ENCODE assay signal across 1 cellular context in genomic region chr15:101068961-101069734, GRCh38.
TF ChIP-seq lines count a peak whose summit lies in the region.

No MANE protein-coding gene starts in this region.

TF ChIP-seq in HepG2, 621 proteins besides CTCF, POLR2A, EP300 and RAD21 (continued from another document and continues in another):
- TF ChIP-seq NKX3-1 (CRISPR knock-in tag; IDR thresholded peaks at IDR 0.05), result peak; percentile 39; the same call in 1 of the 2 replicates
- TF ChIP-seq NCOA2 (CRISPR knock-in tag; IDR thresholded peaks at IDR 0.05), result peak; percentile 50; the same call in 1 of the 2 replicates
- TF ChIP-seq, protein P1, sequence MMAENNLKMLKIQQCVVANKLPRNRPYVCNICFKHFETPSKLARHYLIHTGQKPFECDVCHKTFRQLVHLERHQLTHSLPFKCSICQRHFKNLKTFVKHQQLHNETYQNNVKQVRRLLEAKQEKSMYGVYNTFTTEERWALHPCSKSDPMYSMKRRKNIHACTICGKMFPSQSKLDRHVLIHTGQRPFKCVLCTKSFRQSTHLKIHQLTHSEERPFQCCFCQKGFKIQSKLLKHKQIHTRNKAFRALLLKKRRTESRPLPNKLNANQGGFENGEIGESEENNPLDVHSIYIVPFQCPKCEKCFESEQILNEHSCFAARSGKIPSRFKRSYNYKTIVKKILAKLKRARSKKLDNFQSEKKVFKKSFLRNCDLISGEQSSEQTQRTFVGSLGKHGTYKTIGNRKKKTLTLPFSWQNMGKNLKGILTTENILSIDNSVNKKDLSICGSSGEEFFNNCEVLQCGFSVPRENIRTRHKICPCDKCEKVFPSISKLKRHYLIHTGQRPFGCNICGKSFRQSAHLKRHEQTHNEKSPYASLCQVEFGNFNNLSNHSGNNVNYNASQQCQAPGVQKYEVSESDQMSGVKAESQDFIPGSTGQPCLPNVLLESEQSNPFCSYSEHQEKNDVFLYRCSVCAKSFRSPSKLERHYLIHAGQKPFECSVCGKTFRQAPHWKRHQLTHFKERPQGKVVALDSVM (CRISPR knock-in tag; IDR thresholded peaks at IDR 0.05), result peak; percentile 62; the same call in 1 of the 2 replicates
- peak; percentile 70 for TF ChIP-seq NR2C2 (CRISPR knock-in tag; IDR thresholded peaks at IDR 0.05; ENCODE audit: borderline replicate concordance)
- TF ChIP-seq ZSCAN21 (CRISPR knock-in tag; IDR thresholded peaks at IDR 0.05; ENCODE audit: borderline replicate concordance), result peak; percentile 79; the same call in 1 of the 2 replicates
- TF ChIP-seq, protein P2, sequence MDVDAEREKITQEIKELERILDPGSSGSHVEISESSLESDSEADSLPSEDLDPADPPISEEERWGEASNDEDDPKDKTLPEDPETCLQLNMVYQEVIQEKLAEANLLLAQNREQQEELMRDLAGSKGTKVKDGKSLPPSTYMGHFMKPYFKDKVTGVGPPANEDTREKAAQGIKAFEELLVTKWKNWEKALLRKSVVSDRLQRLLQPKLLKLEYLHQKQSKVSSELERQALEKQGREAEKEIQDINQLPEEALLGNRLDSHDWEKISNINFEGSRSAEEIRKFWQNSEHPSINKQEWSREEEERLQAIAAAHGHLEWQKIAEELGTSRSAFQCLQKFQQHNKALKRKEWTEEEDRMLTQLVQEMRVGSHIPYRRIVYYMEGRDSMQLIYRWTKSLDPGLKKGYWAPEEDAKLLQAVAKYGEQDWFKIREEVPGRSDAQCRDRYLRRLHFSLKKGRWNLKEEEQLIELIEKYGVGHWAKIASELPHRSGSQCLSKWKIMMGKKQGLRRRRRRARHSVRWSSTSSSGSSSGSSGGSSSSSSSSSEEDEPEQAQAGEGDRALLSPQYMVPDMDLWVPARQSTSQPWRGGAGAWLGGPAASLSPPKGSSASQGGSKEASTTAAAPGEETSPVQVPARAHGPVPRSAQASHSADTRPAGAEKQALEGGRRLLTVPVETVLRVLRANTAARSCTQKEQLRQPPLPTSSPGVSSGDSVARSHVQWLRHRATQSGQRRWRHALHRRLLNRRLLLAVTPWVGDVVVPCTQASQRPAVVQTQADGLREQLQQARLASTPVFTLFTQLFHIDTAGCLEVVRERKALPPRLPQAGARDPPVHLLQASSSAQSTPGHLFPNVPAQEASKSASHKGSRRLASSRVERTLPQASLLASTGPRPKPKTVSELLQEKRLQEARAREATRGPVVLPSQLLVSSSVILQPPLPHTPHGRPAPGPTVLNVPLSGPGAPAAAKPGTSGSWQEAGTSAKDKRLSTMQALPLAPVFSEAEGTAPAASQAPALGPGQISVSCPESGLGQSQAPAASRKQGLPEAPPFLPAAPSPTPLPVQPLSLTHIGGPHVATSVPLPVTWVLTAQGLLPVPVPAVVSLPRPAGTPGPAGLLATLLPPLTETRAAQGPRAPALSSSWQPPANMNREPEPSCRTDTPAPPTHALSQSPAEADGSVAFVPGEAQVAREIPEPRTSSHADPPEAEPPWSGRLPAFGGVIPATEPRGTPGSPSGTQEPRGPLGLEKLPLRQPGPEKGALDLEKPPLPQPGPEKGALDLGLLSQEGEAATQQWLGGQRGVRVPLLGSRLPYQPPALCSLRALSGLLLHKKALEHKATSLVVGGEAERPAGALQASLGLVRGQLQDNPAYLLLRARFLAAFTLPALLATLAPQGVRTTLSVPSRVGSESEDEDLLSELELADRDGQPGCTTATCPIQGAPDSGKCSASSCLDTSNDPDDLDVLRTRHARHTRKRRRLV (CRISPR knock-in tag; IDR thresholded peaks at IDR 0.05), result no peak
- TF ChIP-seq PHF21A (CRISPR knock-in tag; IDR thresholded peaks at IDR 0.05), result 0 out of 2 replicates have a peak, but pooled peaks have one; percentile 48
- peak; percentile 87 for TF ChIP-seq PATZ1 (CRISPR knock-in tag; IDR thresholded peaks at IDR 0.05)
- peak; percentile 45; the same call in 1 of the 2 replicates for TF ChIP-seq HDAC2 (CRISPR knock-in tag; IDR thresholded peaks at IDR 0.05)
- 0 out of 2 replicates have a peak, but pooled peaks have one; percentile 16 for TF ChIP-seq HNF1A (IDR thresholded peaks at IDR 0.05; ENCODE audit: low read depth)
- peak; percentile 13; the same call in 1 of the 2 replicates for TF ChIP-seq HNF1A (CRISPR knock-in tag; IDR thresholded peaks at IDR 0.05; ENCODE audit: borderline replicate concordance)
- TF ChIP-seq ERF (CRISPR knock-in tag; IDR thresholded peaks at IDR 0.05), result peak; percentile 47; the same call in 1 of the 2 replicates
- no peak for TF ChIP-seq ATF4 (CRISPR knock-in tag; IDR thresholded peaks at IDR 0.05)
- TF ChIP-seq TFE3 (CRISPR knock-in tag; IDR thresholded peaks at IDR 0.05), result peak; percentile 20; the same call in 1 of the 2 replicates
- TF ChIP-seq, protein P3, sequence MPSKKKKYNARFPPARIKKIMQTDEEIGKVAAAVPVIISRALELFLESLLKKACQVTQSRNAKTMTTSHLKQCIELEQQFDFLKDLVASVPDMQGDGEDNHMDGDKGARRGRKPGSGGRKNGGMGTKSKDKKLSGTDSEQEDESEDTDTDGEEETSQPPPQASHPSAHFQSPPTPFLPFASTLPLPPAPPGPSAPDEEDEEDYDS (CRISPR knock-in tag; IDR thresholded peaks at IDR 0.05), result peak; percentile 48
- TF ChIP-seq, protein P4, sequence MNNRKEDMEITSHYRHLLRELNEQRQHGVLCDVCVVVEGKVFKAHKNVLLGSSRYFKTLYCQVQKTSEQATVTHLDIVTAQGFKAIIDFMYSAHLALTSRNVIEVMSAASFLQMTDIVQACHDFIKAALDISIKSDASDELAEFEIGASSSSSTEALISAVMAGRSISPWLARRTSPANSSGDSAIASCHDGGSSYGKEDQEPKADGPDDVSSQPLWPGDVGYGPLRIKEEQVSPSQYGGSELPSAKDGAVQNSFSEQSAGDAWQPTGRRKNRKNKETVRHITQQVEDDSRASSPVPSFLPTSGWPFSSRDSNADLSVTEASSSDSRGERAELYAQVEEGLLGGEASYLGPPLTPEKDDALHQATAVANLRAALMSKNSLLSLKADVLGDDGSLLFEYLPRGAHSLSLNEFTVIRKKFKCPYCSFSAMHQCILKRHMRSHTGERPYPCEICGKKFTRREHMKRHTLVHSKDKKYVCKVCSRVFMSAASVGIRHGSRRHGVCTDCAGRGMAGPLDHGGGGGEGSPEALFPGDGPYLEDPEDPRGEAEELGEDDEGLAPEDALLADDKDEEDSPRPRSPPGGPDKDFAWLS (CRISPR knock-in tag; IDR thresholded peaks at IDR 0.05; ENCODE audit: borderline replicate concordance), result no peak
- TF ChIP-seq SMC3 (IDR thresholded peaks at IDR 0.05; ENCODE audit: low read length), result peak; percentile 21
- TF ChIP-seq ZSCAN12 (CRISPR knock-in tag; IDR thresholded peaks at IDR 0.05), result no peak
- TF ChIP-seq SMYD3 (CRISPR knock-in tag; IDR thresholded peaks at IDR 0.05), result no peak
- peak; percentile 83 for TF ChIP-seq ZFX (CRISPR knock-in tag; IDR thresholded peaks at IDR 0.05; ENCODE audit: low read depth)
- TF ChIP-seq ZNF687 (CRISPR knock-in tag; IDR thresholded peaks at IDR 0.05), result peak; percentile 93
- peak; percentile 48; the same call in 1 of the 2 replicates for TF ChIP-seq PHF8 (CRISPR knock-in tag; IDR thresholded peaks at IDR 0.05)
- peak; percentile 19; the same call in 1 of the 2 replicates for TF ChIP-seq ZBTB38 (CRISPR knock-in tag; IDR thresholded peaks at IDR 0.05)
- TF ChIP-seq ISL2 (CRISPR knock-in tag; IDR thresholded peaks at IDR 0.05), result peak; percentile 32; the same call in 1 of the 2 replicates
- TF ChIP-seq ZBTB7B (CRISPR knock-in tag; IDR thresholded peaks at IDR 0.05), result peak; percentile 80
- peak; percentile 91 for TF ChIP-seq RXRA (CRISPR knock-in tag; IDR thresholded peaks at IDR 0.05)
- TF ChIP-seq ZNF598 (CRISPR knock-in tag; IDR thresholded peaks at IDR 0.05; ENCODE audit: borderline replicate concordance), result 0 out of 2 replicates have a peak, but pooled peaks have one; percentile 65
- peak; percentile 59; the same call in 1 of the 2 replicates for TF ChIP-seq ZNF768 (CRISPR knock-in tag; IDR thresholded peaks at IDR 0.05)
